ENCODE assay signal across 26 cellular contexts in genomic region chr9:135828656-135829055, GRCh38.
DNase-seq lines count a peak whose midpoint lies in the region; ATAC-seq, FAIRE-seq and TF ChIP-seq lines count a peak whose summit lies in the region.
"Had no signal": no experiment of that assay in that cellular context is flagged by ENCODE, and none has a peak within 500 bp of the region (broad histone marks: within the 10 kb centered on the region; RNA-seq: fewer than 3 reads in every experiment).

No MANE protein-coding gene starts in this region.

- 95% methylated on average over 5 of the region's 5 CpGs for WGBS in GM12878 (ENCODE audit: insufficient coverage, insufficient replicate concordance, low lambda C conversion rate, missing lambda C conversion rate)

- H4K20me1 ChIP-seq in GM12878 (ENCODE audit: control insufficient read depth, insufficient read depth), result no peaks in the 10 kb centered on the region

- no peaks in the 10 kb centered on the region for H3K4me1 ChIP-seq in GM12878 (ENCODE audit: control insufficient read depth, insufficient read depth, low read length)
- H3K4me1 ChIP-seq: BE2C, HAP-1 had no signal

- peaks cover 2% of the 10 kb centered on the region; the same call in 1 of the 3 replicates for H3K9me3 ChIP-seq in GM12878 (replicated peaks; ENCODE audit: control insufficient read depth, insufficient read depth, low read length)
- H3K9me3 ChIP-seq: HAP-1 had no signal

- TF ChIP-seq CTCF in VCaP (conservative IDR thresholded peaks at IDR 0.05) (no peak), GM12878 (IDR thresholded peaks at IDR 0.05 in 2 of 3, conservative IDR thresholded peaks at IDR 0.05 in 1 of 3; ENCODE audit: control insufficient read depth in 2 of 3, extremely low read depth in 1 of 3, insufficient read depth in 1 of 3, low read depth in 3 of 3, low read length in 3 of 3) (no peak)

- no peak for TF ChIP-seq EP300 in GM12878 (IDR thresholded peaks at IDR 0.05; ENCODE audit: borderline replicate concordance in 1 of 2, control insufficient read depth in 1 of 2, low read depth in 2 of 2, low read length in 2 of 2)

- no peak overlapping the region for H3K4me2 ChIP-seq in GM12878 (ENCODE audit: control insufficient read depth, insufficient read depth)
- H3K4me2 ChIP-seq: BLaER1 treated with 17β-estradiol and CSF1 and Interleukin-3, amounts not matched to agents 10 nM and 100 nM had no signal

- CTCF ChIA-PET in activated CD4-positive, alpha-beta T cell treated with anti-CD3 and anti-CD28 coated beads for 36 hours (lab: Charles Lee), result interaction anchor here (0.7 kb wide), 1 partner anchor 16 kb away, joined by 3 read pairs; no protein-coding TSS in a partner anchor
- CTCF ChIA-PET in GM12878 (lab: Yijun Ruan, JAX), result interaction anchor here (2.2 kb wide), 1 partner anchor 35 kb away, joined by 5 read pairs; no protein-coding TSS in a partner anchor

- H3K9ac ChIP-seq in GM12878 (ENCODE audit: control insufficient read depth, insufficient read depth, low read length), result no peak overlapping the region
- H3K9ac ChIP-seq: BLaER1 treated with 17β-estradiol and CSF1 and Interleukin-3, amounts not matched to agents 10 nM and 100 nM; GM23248 had no signal

- H3K27ac Mint-ChIP-seq in activated CD4-positive, alpha-beta T cell treated with anti-CD3 and anti-CD28 coated beads for 36 hours, result no peak overlapping the region
- H3K27ac Mint-ChIP-seq: CD14-positive monocyte; CD4-positive, alpha-beta T cell had no signal

- H3K27me3 ChIP-seq in GM12878 (replicated peaks in 1 of 2; ENCODE audit: control insufficient read depth in 2 of 2, insufficient read depth in 2 of 2, low read length in 1 of 2), result no peaks in the 10 kb centered on the region
- H3K27me3 ChIP-seq: BE2C; BLaER1 treated with 17β-estradiol and CSF1 and Interleukin-3, amounts not matched to agents 10 nM and 100 nM had no signal

- TF ChIP-seq RAD21 in GM12878 (IDR thresholded peaks at IDR 0.05; ENCODE audit: insufficient read depth, low read depth, low read length), result no peak

- RAD21 ChIA-PET in GM12878 (lab: Charles Lee; ENCODE audit: unreplicated experiment), result no interaction called here

- no peak for TF ChIP-seq POLR2A in GM12878 (IDR thresholded peaks at IDR 0.05; ENCODE audit: low read depth, low read length)

- in situ Hi-C loops in GM12878 (cut with MboI), result no loop called here

- POLR2A ChIA-PET in activated CD4-positive, alpha-beta T cell treated with anti-CD3 and anti-CD28 coated beads for 36 hours (lab: Charles Lee), result no interaction called here
- POLR2A ChIA-PET in GM12878 (lab: Charles Lee), result no interaction called here

- peaks cover 35% of the 10 kb centered on the region for H3K36me3 Mint-ChIP-seq in activated CD4-positive, alpha-beta T cell treated with anti-CD3 and anti-CD28 coated beads for 36 hours (ENCODE audit: low read depth)

- H3K36me3 ChIP-seq in GM12878 (ENCODE audit: control insufficient read depth in 2 of 2, insufficient read depth in 2 of 2, low read length in 1 of 2), result peaks cover 4 to 6% of the 10 kb centered on the region in 2 experiments; a peak in 3 of 4 replicates

- no peaks in the 10 kb centered on the region for H3K79me2 ChIP-seq in GM12878 (ENCODE audit: control insufficient read depth, insufficient read depth, low read length)

- intact Hi-C loops in activated CD4-positive, alpha-beta T cell treated with anti-CD3 and anti-CD28 coated beads for 36 hours (cut with DNase I, micrococcal nuclease), result no loop called here
- intact Hi-C loops in GM12878 (cut with micrococcal nuclease; ENCODE audit: unreplicated experiment), result no loop called here

- no peaks in the 10 kb centered on the region for H3K27me3 Mint-ChIP-seq in activated CD4-positive, alpha-beta T cell treated with anti-CD3 and anti-CD28 coated beads for 36 hours
- H3K27me3 Mint-ChIP-seq: CD4-positive, alpha-beta T cell; CD8-positive, alpha-beta memory T cell had no signal

- SMC1A ChIA-PET in GM12878 (lab: Charles Lee; ENCODE audit: uncharacterized antibody, unreplicated experiment), result no interaction called here

- peaks cover 11% of the 10 kb centered on the region for H3K4me1 Mint-ChIP-seq in activated CD4-positive, alpha-beta T cell treated with anti-CD3 and anti-CD28 coated beads for 36 hours
- H3K4me1 Mint-ChIP-seq: CD14-positive monocyte had no signal

- H3K4me3 ChIP-seq in GM12878, result no peak overlapping the region
- H3K4me3 ChIP-seq: BLaER1 treated with 17β-estradiol and CSF1 and Interleukin-3, amounts not matched to agents 10 nM and 100 nM; GM23248; HAP-1 had no signal

- no TSS peak for BruUV-seq in GM12878 (replicated peaks; lab: Mats Ljungman, UMichigan)

- no peak for DNase-seq in activated CD4-positive, alpha-beta T cell treated with anti-CD3 and anti-CD28 coated beads for 36 hours
- no peak for DNase-seq in activated CD4-positive, alpha-beta T cell treated with anti-CD3 and anti-CD28 coated beads for 48 hours
- DNase-seq in GM12878 (ENCODE audit: low read depth, low spot score) (no peak), SKM-1 treated with dmso at 0.1 percent for 144 hours (lab: John Stamatoyannopoulos, UW; ENCODE audit: unreplicated experiment) (no peak), SW480 (ENCODE audit: low spot score) (no peak)
- DNase-seq: AML-193; BE2C; CD4-positive, alpha-beta T cell; CD8-positive, alpha-beta memory T cell; DMS 273 treated with DMSO at 0.1 percent for 48 hours; DMS79; EL; GDM1; GM23248 had no signal

- H2AFZ ChIP-seq in GM12878 (ENCODE audit: control insufficient read depth, low read depth, low read length), result no peak overlapping the region
- H2AFZ ChIP-seq: GM23248 had no signal

- peaks cover 6% of the 10 kb centered on the region for H3K9me3 Mint-ChIP-seq in activated CD4-positive, alpha-beta T cell treated with anti-CD3 and anti-CD28 coated beads for 36 hours (ENCODE audit: low read depth)
- H3K9me3 Mint-ChIP-seq: CD4-positive, alpha-beta T cell had no signal

- ATAC-seq in activated CD4-positive, alpha-beta T cell treated with anti-CD3 and anti-CD28 coated beads for 36 hours, result peak; percentile 19
- no peak for ATAC-seq in GM12878
- ATAC-seq in GM21737 (IDR thresholded peaks at IDR 0.05; ENCODE audit: unreplicated experiment), result no peak

- FAIRE-seq in GM12878 (lab: Jason Lieb, UNC), result no peak
- FAIRE-seq: A204.1, D721Med, GM12891, GM18507, H54 had no signal

- H3K27ac ChIP-seq in VCaP (peak overlapping the region; percentile 75), GM12878 (ENCODE audit: control insufficient read depth, insufficient read depth) (no peak overlapping the region), temporal lobe (ENCODE audit: low read depth, low read length) (peak overlapping the region; percentile 13)
- H3K27ac ChIP-seq: 22Rv1; BLaER1 treated with 17β-estradiol and CSF1 and Interleukin-3, amounts not matched to agents 10 nM and 100 nM; GM23248 had no signal

- no peak overlapping the region for H3K4me3 Mint-ChIP-seq in activated CD4-positive, alpha-beta T cell treated with anti-CD3 and anti-CD28 coated beads for 36 hours
- H3K4me3 Mint-ChIP-seq: CD14-positive monocyte; CD4-positive, alpha-beta T cell; CD8-positive, alpha-beta memory T cell had no signal

TF ChIP-seq in GM12878, 131 proteins besides CTCF, POLR2A, EP300 and RAD21:
- TF ChIP-seq CBX5 (IDR thresholded peaks at IDR 0.05; ENCODE audit: low read depth), result 0 out of 2 replicates have a peak, but pooled peaks have one; percentile 22
- no peak for TF ChIP-seq CBFB (IDR thresholded peaks at IDR 0.05; ENCODE audit: low read depth)
- no peak for TF ChIP-seq PAX8 (IDR thresholded peaks at IDR 0.05)
- TF ChIP-seq MYB (IDR thresholded peaks at IDR 0.05; ENCODE audit: borderline replicate concordance, low read depth, low read length), result no peak
- no peak for TF ChIP-seq KLF5 (IDR thresholded peaks at IDR 0.05; ENCODE audit: partially characterized antibody)
- no peak for TF ChIP-seq POU2F2 (IDR thresholded peaks at IDR 0.05; ENCODE audit: borderline replicate concordance, low read depth, low read length)
